Comparison of ENCODE assay signal across 8 cellular contexts in genomic region chr5:138465288-138466057, GRCh38. TPM values are rescaled to one million over a fixed set of nuclear protein-coding genes. Genes with fewer than 3 reads are reported as not detected.
DNase-seq lines count a peak whose midpoint lies in the region; TF ChIP-seq lines count a peak whose summit lies in the region.

EGR1 (plus strand) TSS chr5:138465479; CDS start chr5:138465762, 283 bp downstream.

- H3K27me3 ChIP-seq in HAP-1 (ENCODE audit: low read depth) = no peaks in the 10 kb centered on the region
- H3K27me3 ChIP-seq in neural progenitor cell = peaks cover 32% of the 10 kb centered on the region
- H3K27me3 ChIP-seq in stomach smooth muscle (ENCODE audit: control insufficient read depth in 1 of 2, insufficient read depth in 2 of 2, low read length in 2 of 2) = no peaks in the 10 kb centered on the region

- H3K9me3 ChIP-seq in HAP-1 (no peaks in the 10 kb centered on the region), neural progenitor cell (ENCODE audit: low read depth) (no peaks in the 10 kb centered on the region), stomach smooth muscle (ENCODE audit: control insufficient read depth in 2 of 2, low read length in 2 of 2) (no peaks in the 10 kb centered on the region)

- H3K79me2 ChIP-seq in neural progenitor cell (ENCODE audit: low read depth) = peaks cover 11% of the 10 kb centered on the region

- H3K9ac ChIP-seq in neural progenitor cell (peak within 1 kb of the TSS; percentile 90), stomach smooth muscle (ENCODE audit: low read length in 2 of 2) (peak within 1 kb of the TSS; percentile 98 to 99)

- in situ Hi-C loops in HAP-1 (cut with MboI; ENCODE audit: low sequenced_read_pairs) = no loop called here

- peaks cover 29% of the 10 kb centered on the region for H3K4me1 Mint-ChIP-seq in neural progenitor cell

- H3K4me3 ChIP-seq in HAP-1 (peak within 1 kb of the TSS; percentile 100), foreskin fibroblast (ENCODE audit: low read depth in 1 of 2, low read length in 2 of 2) (peak within 1 kb of the TSS; percentile 82 to 93), neural progenitor cell (peak within 1 kb of the TSS; percentile 90), stomach smooth muscle (ENCODE audit: low read length in 2 of 2) (peak within 1 kb of the TSS; percentile 91 to 98)

- H4K20me1 ChIP-seq in neural progenitor cell (ENCODE audit: low read depth) = peaks cover 30% of the 10 kb centered on the region

- H3K4me3 Mint-ChIP-seq in neural progenitor cell = peak within 1 kb of the TSS; percentile 91

- H3K9me3 Mint-ChIP-seq in neural progenitor cell = peaks cover 8% of the 10 kb centered on the region

- H3K4me1 ChIP-seq in HAP-1 (peaks cover 5% of the 10 kb centered on the region), neural progenitor cell (peaks cover 9% of the 10 kb centered on the region), stomach smooth muscle (ENCODE audit: control insufficient read depth, insufficient read depth, low read length) (peaks cover 38% of the 10 kb centered on the region)

- H3K27ac Mint-ChIP-seq in neural progenitor cell = peak within 1 kb of the TSS; percentile 94

- TF ChIP-seq CTCF in foreskin fibroblast (IDR thresholded peaks at IDR 0.05; ENCODE audit: low read depth, low read length) (no peak), neural progenitor cell (IDR thresholded peaks at IDR 0.05) (peak; percentile 4)

- peaks cover 36% of the 10 kb centered on the region for H3F3A ChIP-seq in neural progenitor cell (ENCODE audit: low read depth)

- DNase-seq in GDM1 (lab: John Stamatoyannopoulos, UW) = peak; percentile 88
- DNase-seq in HAP-1 (ENCODE audit: low spot score in 2 of 2) = peak; percentile 82 to 94
- peak; percentile 88 for DNase-seq in M059J (ENCODE audit: low read depth)
- DNase-seq in SIG-M5 treated with dmso at 0.1 percent for 504 hours (lab: John Stamatoyannopoulos, UW; ENCODE audit: unreplicated experiment) = peak; percentile 97
- peak; percentile 91 for DNase-seq in activated gamma-delta T cell treated with Interleukin-2 at 50 U/mL for 16 hours
- DNase-seq in foreskin fibroblast = peak; percentile 96 to 98
- DNase-seq in neural progenitor cell (ENCODE audit: low spot score) = peak; percentile 97

- peaks cover 29% of the 10 kb centered on the region for H3K27me3 Mint-ChIP-seq in neural progenitor cell (ENCODE audit: insufficient read depth, low read depth)

- H3K27ac ChIP-seq in neural progenitor cell (peak within 1 kb of the TSS; percentile 96), stomach smooth muscle (ENCODE audit: low read length) (peak within 1 kb of the TSS; percentile 99)

- H2AFZ ChIP-seq in neural progenitor cell (replicated peaks) = no peak within 1 kb of the TSS

- H3K36me3 Mint-ChIP-seq in neural progenitor cell = peaks cover 22% of the 10 kb centered on the region

- peak within 1 kb of the TSS; percentile 92 for H3K4me2 ChIP-seq in neural progenitor cell

- H3K36me3 ChIP-seq in HAP-1 (replicated peaks) (no peaks in the 10 kb centered on the region), neural progenitor cell (no peaks in the 10 kb centered on the region), stomach smooth muscle (ENCODE audit: control insufficient read depth in 2 of 2, insufficient read depth in 2 of 2, low read length in 2 of 2) (peaks cover 0 to 14% of the 10 kb centered on the region in 2 donors)

RNA-seq across cellular contexts. Expression of gene EGR1, which starts in this region (rescaled TPM):
- 3.9 and 4.1 TPM in 2 replicates for total RNA-seq in M059J (2014; rRNA removed; shearing (Covaris generic))
- 25.1 and 31.3 TPM in 2 replicates for total RNA-seq in neural progenitor cell (ENCODE audit: low replicate concordance)

Comparison
In these comparisons a context has a peak if more than half of its experiments do, and no peak if none do; other contexts are left out.
1. Peak in every context shown above with its lines: DNase-seq, H3K4me3 ChIP-seq and H3K27ac ChIP-seq.